In genomic region chr1:181919729-181919991, GRCh38 we compare ENCODE assay signal across 18 cellular contexts.
"Had no signal": no experiment of that assay in that cellular context is flagged by ENCODE, and none has a peak within 500 bp of the region (broad histone marks: within the 10 kb centered on the region; RNA-seq: fewer than 3 reads in every experiment).

No MANE protein-coding gene starts in this region.

- H3K36me3 Mint-ChIP-seq: activated naive CD4-positive, alpha-beta T cell treated with anti-CD3 and anti-CD28 coated beads, Interleukin-2, amount 50 U/mL, for 24 hours had no signal

- H3K9me3 Mint-ChIP-seq: activated naive CD4-positive, alpha-beta T cell treated with anti-CD3 and anti-CD28 coated beads, Interleukin-2, amount 50 U/mL, for 24 hours; activated T-helper 2 cell treated with anti-CD3 and anti-CD28 coated beads, Interferon-gamma antibody, Interleukin-2, Interleukin-4, amounts not matched to agents 10 μg/mL and 5 μg/mL and 100 μg/mL, durations not matched to agents 14 hours and 24 hours and 36 hours had no signal

- H3K4me1 Mint-ChIP-seq: activated naive CD4-positive, alpha-beta T cell treated with anti-CD3 and anti-CD28 coated beads, Interleukin-2, amount 50 U/mL, for 24 hours; stimulated activated naive CD8-positive, alpha-beta T cell treated with anti-CD3 and anti-CD28 coated beads, Interleukin-15, amount 100 ng/mL, for 72 hours had no signal

- H3K4me1 ChIP-seq: heart left ventricle, parathyroid adenoma, testis had no signal

- H3K36me3 ChIP-seq: heart left ventricle, WERI-Rb-1 had no signal

- DNase-seq: activated CD4-positive, alpha-beta T cell treated with anti-CD3 and anti-CD28 coated beads for 48 hours; activated CD8-positive, alpha-beta memory T cell treated with anti-CD3 and anti-CD28 coated beads for 24 hours; effector CD4-positive, alpha-beta T cell; heart left ventricle; kidney; left ventricle myocardium superior; retina; stimulated activated CD4-positive, alpha-beta T cell treated with anti-CD3 and anti-CD28 coated beads, Interleukin-15, amount 100 ng/mL, for 24 hours; stimulated activated CD4-positive, alpha-beta T cell treated with anti-CD3 and anti-CD28 coated beads, Interleukin-4, amount 100 ng/mL, for 24 hours; stimulated activated naive CD8-positive, alpha-beta T cell treated with anti-CD3 and anti-CD28 coated beads, Interleukin-15, amount 100 ng/mL, for 72 hours; T1000; testis had no signal

- H3K4me3 ChIP-seq: coronary artery, heart left ventricle, testis had no signal

- H3K9ac ChIP-seq: parathyroid adenoma had no signal

- H3K27ac ChIP-seq: coronary artery, heart left ventricle, parathyroid adenoma, testis, WERI-Rb-1 had no signal

- ATAC-seq: heart left ventricle; left ventricle myocardium superior; stimulated activated naive CD8-positive, alpha-beta T cell treated with anti-CD3 and anti-CD28 coated beads, Interleukin-15, amount 100 ng/mL, for 72 hours had no signal

- H3K4me3 Mint-ChIP-seq: activated naive CD4-positive, alpha-beta T cell treated with anti-CD3 and anti-CD28 coated beads, Interleukin-2, amount 50 U/mL, for 24 hours; neural crest cell; stimulated activated naive CD8-positive, alpha-beta T cell treated with anti-CD3 and anti-CD28 coated beads, Interleukin-15, amount 100 ng/mL, for 72 hours had no signal

- H3K27me3 ChIP-seq: testis had no signal

- H3K27ac Mint-ChIP-seq: activated naive CD4-positive, alpha-beta T cell treated with anti-CD3 and anti-CD28 coated beads, Interleukin-2, amount 50 U/mL, for 24 hours; activated T-helper 2 cell treated with anti-CD3 and anti-CD28 coated beads, Interferon-gamma antibody, Interleukin-2, Interleukin-4, amounts not matched to agents 10 μg/mL and 5 μg/mL and 100 μg/mL, durations not matched to agents 14 hours and 24 hours and 36 hours; stimulated activated naive CD8-positive, alpha-beta T cell treated with anti-CD3 and anti-CD28 coated beads, Interleukin-15, amount 100 ng/mL, for 72 hours had no signal

- H3K9me3 ChIP-seq: testis had no signal
